17 cellular contexts compared by ENCODE assay signal in genomic region chr7:51949726-51950644, GRCh38.
A peak's percentile ranks its signal among the peaks of the same experiment; 100 is the strongest.
DNase-seq lines count a peak whose midpoint lies in the region; ATAC-seq and TF ChIP-seq lines count a peak whose summit lies in the region.
"Had no signal": no experiment of that assay in that cellular context is flagged by ENCODE, and none has a peak within 500 bp of the region (broad histone marks: within the 10 kb centered on the region; RNA-seq: fewer than 3 reads in every experiment).

No MANE protein-coding gene starts in this region.

- no peak overlapping the region for H3K9ac ChIP-seq in neural cell (ENCODE audit: low read length)

- H4K20me1 ChIP-seq in neural cell (ENCODE audit: insufficient read depth), result no peaks in the 10 kb centered on the region

- no peak overlapping the region for H3K4me2 ChIP-seq in neural cell (ENCODE audit: low read length)

- no peaks in the 10 kb centered on the region for H3K36me3 ChIP-seq in neural cell (ENCODE audit: insufficient read depth, low read length)
- H3K36me3 ChIP-seq: esophagus squamous epithelium, upper lobe of right lung had no signal

- no peaks in the 10 kb centered on the region for H3K79me2 ChIP-seq in neural cell (replicated peaks; ENCODE audit: insufficient read depth, low read length)

- TF ChIP-seq EP300 in neural cell (conservative IDR thresholded peaks at IDR 0.05; ENCODE audit: poor library complexity, severe bottlenecking), result peak; percentile 32

- H3K27ac ChIP-seq in neural cell (ENCODE audit: low read length), result no peak overlapping the region
- H3K27ac ChIP-seq: esophagus squamous epithelium, upper lobe of right lung had no signal

- peak; percentile 19 for TF ChIP-seq CTCF in neural cell (IDR thresholded peaks at IDR 0.05; ENCODE audit: poor library complexity, severe bottlenecking)

- H3K9me2 ChIP-seq in neural cell (ENCODE audit: insufficient read depth, low read length), result no peaks in the 10 kb centered on the region

- in situ Hi-C loops in G401 (cut with HindIII; ENCODE audit: low sequenced_read_pairs), result no loop called here

- no peaks in the 10 kb centered on the region for H3F3A ChIP-seq in neural cell (ENCODE audit: insufficient read depth, low read length, poor library complexity, severe bottlenecking)

- H3K9me3 ChIP-seq in neural cell (ENCODE audit: low read length), result no peaks in the 10 kb centered on the region
- H3K9me3 ChIP-seq: esophagus squamous epithelium, mucosa of descending colon, upper lobe of right lung had no signal

- ATAC-seq in HG02884 (IDR thresholded peaks at IDR 0.05; ENCODE audit: unreplicated experiment) (no peak), HG02763 (IDR thresholded peaks at IDR 0.05; ENCODE audit: unreplicated experiment) (no peak)
- ATAC-seq: activated CD4-positive, CD25-positive, alpha-beta regulatory T cell treated with anti-CD3 and anti-CD28 coated beads, Interleukin-2, amount 50 U/mL, for 24 hours; GM12878; mucosa of descending colon; upper lobe of right lung had no signal

- DNase-seq in DMS79 treated with DMSO at 0.1 percent for 48 hours (lab: John Stamatoyannopoulos, UW) (peak; percentile 77), NCI-H2227 treated with DMSO at 0.1 percent for 48 hours (lab: John Stamatoyannopoulos, UW) (peak; percentile 87), ecto neural progenitor cell (ENCODE audit: low spot score) (peak; percentile 59), G401 (ENCODE audit: low spot score) (no peak)
- DNase-seq in stimulated activated CD4-positive, alpha-beta T cell treated with anti-CD3 and anti-CD28 coated beads, Interleukin-12 subunit alpha, Interleukin-12 subunit beta, amount 100 ng/mL, for 4 hours, result no peak
- DNase-seq: activated T-cell treated with anti-CD3 and anti-CD28 coated beads for 4 hours, AML-193, DND-41, esophagus squamous epithelium, mucosa of descending colon, NCI-H1694 treated with DMSO at 0.1 percent for 48 hours, upper lobe of right lung had no signal

- peak overlapping the region; percentile 16 for H2AFZ ChIP-seq in neural cell (ENCODE audit: low read depth, low read length)

- peak; percentile 22 for TF ChIP-seq RAD21 in neural cell (conservative IDR thresholded peaks at IDR 0.05)

- H3K27me3 ChIP-seq in neural cell (ENCODE audit: insufficient read depth, low read depth, low read length), result peaks cover 3% of the 10 kb centered on the region
- H3K27me3 ChIP-seq: esophagus squamous epithelium, upper lobe of right lung had no signal

- H3K4me3 ChIP-seq in neural cell (ENCODE audit: low read length), result no peak overlapping the region
- H3K4me3 ChIP-seq: esophagus squamous epithelium, GM12878, mucosa of descending colon, upper lobe of right lung had no signal

TF ChIP-seq in neural cell, 6 proteins besides CTCF, POLR2A, EP300 and RAD21:
- TF ChIP-seq SMC3 (conservative IDR thresholded peaks at IDR 0.05; ENCODE audit: poor library complexity), result no peak
- TF ChIP-seq REST (IDR thresholded peaks at IDR 0.05; ENCODE audit: borderline replicate concordance), result no peak
- peak; percentile 92 for TF ChIP-seq POLR2AphosphoS5 (IDR thresholded peaks at IDR 0.05)
- no peak for TF ChIP-seq MXI1 (conservative IDR thresholded peaks at IDR 0.05; ENCODE audit: poor library complexity, severe bottlenecking)
TF ChIP-seq in neural cell: peak in this region for 1.

Comparison
In these comparisons a context has a peak if more than half of its experiments do, and no peak if none do; other contexts are left out.
1. DNase-seq: peak in DMS79 treated with DMSO at 0.1 percent for 48 hours (single experiment), NCI-H2227 treated with DMSO at 0.1 percent for 48 hours (single experiment) and ecto neural progenitor cell (single experiment); none in stimulated activated CD4-positive, alpha-beta T cell treated with anti-CD3 and anti-CD28 coated beads, Interleukin-12 subunit alpha, Interleukin-12 subunit beta, amount 100 ng/mL, for 4 hours (single experiment) and G401 (single experiment).